ENCODE assay signal across 14 cellular contexts in genomic region chr11:70628881-70629844, GRCh38.
DNase-seq lines count a peak whose midpoint lies in the region; ATAC-seq, FAIRE-seq and TF ChIP-seq lines count a peak whose summit lies in the region.
"Had no signal": no experiment of that assay in that cellular context is flagged by ENCODE, and none has a peak within 500 bp of the region (broad histone marks: within the 10 kb centered on the region; RNA-seq: fewer than 3 reads in every experiment).

No MANE protein-coding gene starts in this region.

- TF ChIP-seq CTCF in lung (IDR thresholded peaks at IDR 0.05; ENCODE audit: control extremely low read depth, extremely low read depth) (no peak), upper lobe of right lung (IDR thresholded peaks at IDR 0.05) (no peak), D721Med (IDR thresholded peaks at IDR 0.05; ENCODE audit: insufficient read depth, missing control alignments) (no peak), HFFc6 (IDR thresholded peaks at IDR 0.05) (no peak)

- DNase-seq in Right ventricle myocardium inferior (ENCODE audit: missing footprints) (peak; percentile 76), cardiac septum (ENCODE audit: low spot score) (no peak), caudate nucleus (lab: John Stamatoyannopoulos, UW) (peak in 46 of 61 donors; percentile 8 to 87 (median 52)), lung (ENCODE audit: low spot score) (peak; percentile 61), upper lobe of right lung (peak; percentile 77), D721Med (ENCODE audit: insufficient read length, low spot score) (no peak), retina (no peak), HFFc6 (no peak)
- DNase-seq: activated CD8-positive, alpha-beta memory T cell treated with anti-CD3 and anti-CD28 coated beads, Interleukin-2, amount 10 ng/mL, durations not matched to agents 7 days and 5 days; HCEC 1CT; NCI-H82 had no signal

- H3K9me3 Mint-ChIP-seq in HFFc6 = peaks cover 43% of the 10 kb centered on the region

- no peaks in the 10 kb centered on the region for H3K36me3 Mint-ChIP-seq in HFFc6 (ENCODE audit: low read depth)
- H3K36me3 Mint-ChIP-seq: activated CD8-positive, alpha-beta memory T cell treated with anti-CD3 and anti-CD28 coated beads, Interleukin-2, amount 10 ng/mL, durations not matched to agents 7 days and 5 days had no signal

- FAIRE-seq in D721Med (lab: Jason Lieb, UNC) = no peak
- FAIRE-seq: astrocyte, G401.6, keratinocyte had no signal

- peak overlapping the region; percentile 76 for H3K27ac ChIP-seq in caudate nucleus (ENCODE audit: low read depth, low read length)
- H3K27ac ChIP-seq in lung (ENCODE audit: low read depth in 1 of 2, low read length in 1 of 2) = peak overlapping the region in 1 of 2 donors; percentile 43
- peak overlapping the region; percentile 42 for H3K27ac ChIP-seq in upper lobe of right lung

- H3K27me3 Mint-ChIP-seq in HFFc6 (ENCODE audit: insufficient read depth) = no peaks in the 10 kb centered on the region

- no peak overlapping the region for H3K27ac Mint-ChIP-seq in HFFc6
- H3K27ac Mint-ChIP-seq: activated CD8-positive, alpha-beta memory T cell treated with anti-CD3 and anti-CD28 coated beads, Interleukin-2, amount 10 ng/mL, durations not matched to agents 7 days and 5 days had no signal

- no peaks in the 10 kb centered on the region for H3K27me3 ChIP-seq in lung (ENCODE audit: control insufficient read depth, insufficient read depth)
- no peaks in the 10 kb centered on the region for H3K27me3 ChIP-seq in upper lobe of right lung

- 45 to 47% methylated on average over 29 to 30 of the region's 30 CpGs for WGBS in lung, 2 donors

- H3K4me3 Mint-ChIP-seq in HFFc6 = no peak overlapping the region
- H3K4me3 Mint-ChIP-seq: activated CD8-positive, alpha-beta memory T cell treated with anti-CD3 and anti-CD28 coated beads, Interleukin-2, amount 10 ng/mL, durations not matched to agents 7 days and 5 days had no signal

- H3K36me3 ChIP-seq in lung (ENCODE audit: control insufficient read depth in 2 of 2, insufficient read depth in 2 of 2, low read length in 2 of 2) (no peaks in the 10 kb centered on the region), upper lobe of right lung (no peaks in the 10 kb centered on the region)

- H3K4me3 ChIP-seq in lung (no peak overlapping the region), upper lobe of right lung (no peak overlapping the region)

- peaks cover 0 to 15% of the 10 kb centered on the region in 2 donors for H3K4me1 ChIP-seq in lung (ENCODE audit: control insufficient read depth in 2 of 2, insufficient read depth in 2 of 2, low read length in 2 of 2)
- peaks cover 7% of the 10 kb centered on the region for H3K4me1 ChIP-seq in upper lobe of right lung

- H3K4me1 Mint-ChIP-seq in HFFc6 (ENCODE audit: low read depth) = no peaks in the 10 kb centered on the region
- H3K4me1 Mint-ChIP-seq: activated CD8-positive, alpha-beta memory T cell treated with anti-CD3 and anti-CD28 coated beads, Interleukin-2, amount 10 ng/mL, durations not matched to agents 7 days and 5 days had no signal

- H3K9me3 ChIP-seq in lung (ENCODE audit: control insufficient read depth in 2 of 2, insufficient read depth in 1 of 2, low read length in 1 of 2) (no peaks in the 10 kb centered on the region), upper lobe of right lung (no peaks in the 10 kb centered on the region)

- intact Hi-C loops in Right ventricle myocardium inferior (cut with DNase I) (no loop called here), cardiac septum (cut with DNase I) (no loop called here), upper lobe of right lung (cut with DNase I) (no loop called here)

- peak; percentile 56 for ATAC-seq in Right ventricle myocardium inferior
- no peak for ATAC-seq in lung (ENCODE audit: insufficient read depth, low FRiP score)
- ATAC-seq in upper lobe of right lung = peak; percentile 89
- ATAC-seq: activated CD8-positive, alpha-beta memory T cell treated with anti-CD3 and anti-CD28 coated beads, Interleukin-2, amount 10 ng/mL, durations not matched to agents 7 days and 5 days had no signal

Comparison
In these comparisons a context has a peak if more than half of its experiments do, and no peak if none do; other contexts are left out.
1. DNase-seq: peak in Right ventricle myocardium inferior (single experiment), caudate nucleus (46 of 61), lung (single experiment) and upper lobe of right lung (single experiment); none in cardiac septum (single experiment), D721Med (single experiment), retina (single experiment) and HFFc6 (single experiment).